Comparison of ENCODE assay signal across 1 cellular context in the genomic region with DNA sequence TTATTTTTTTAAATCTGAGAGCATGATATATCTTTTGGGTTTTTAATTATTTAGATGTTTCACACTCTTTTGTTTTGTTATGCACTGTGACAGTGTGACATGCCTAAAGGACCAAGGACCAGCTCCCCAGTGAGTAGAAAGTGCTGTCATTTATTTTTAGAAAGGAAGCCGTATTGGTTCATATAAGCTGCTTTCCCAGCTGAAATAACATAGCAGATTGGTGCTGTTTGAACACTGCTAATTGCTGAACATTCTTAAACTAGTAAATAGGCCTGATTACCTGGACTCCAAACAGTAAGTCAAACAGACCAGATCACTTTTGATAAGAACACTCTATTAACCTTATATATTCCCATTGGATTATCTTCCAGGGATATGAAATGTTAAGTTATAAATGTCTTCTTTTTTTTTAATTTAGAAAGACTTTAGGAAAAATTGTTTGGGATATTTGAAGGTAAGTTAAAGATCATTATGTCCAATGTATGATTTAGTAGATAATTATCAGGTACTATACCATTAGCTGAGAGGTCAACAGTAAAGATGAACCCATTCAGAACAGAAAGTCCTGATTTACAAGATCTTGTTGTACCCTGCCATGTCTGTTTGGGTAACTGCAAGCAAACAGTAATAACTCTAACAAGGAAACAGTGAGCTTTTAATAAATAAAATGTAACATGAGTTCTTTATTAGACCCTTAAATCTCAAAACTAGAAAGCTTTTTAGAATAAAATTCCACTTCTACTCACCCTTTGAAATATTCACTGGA.
A peak's percentile ranks its signal among the peaks of the same experiment; 100 is the strongest.
TF ChIP-seq lines count a peak whose summit lies in the region.

No MANE protein-coding gene starts in this region.

TF ChIP-seq in HepG2, 621 proteins besides CTCF, POLR2A, EP300 and RAD21 (continued from another document and continues in another):
- TF ChIP-seq, protein P1, sequence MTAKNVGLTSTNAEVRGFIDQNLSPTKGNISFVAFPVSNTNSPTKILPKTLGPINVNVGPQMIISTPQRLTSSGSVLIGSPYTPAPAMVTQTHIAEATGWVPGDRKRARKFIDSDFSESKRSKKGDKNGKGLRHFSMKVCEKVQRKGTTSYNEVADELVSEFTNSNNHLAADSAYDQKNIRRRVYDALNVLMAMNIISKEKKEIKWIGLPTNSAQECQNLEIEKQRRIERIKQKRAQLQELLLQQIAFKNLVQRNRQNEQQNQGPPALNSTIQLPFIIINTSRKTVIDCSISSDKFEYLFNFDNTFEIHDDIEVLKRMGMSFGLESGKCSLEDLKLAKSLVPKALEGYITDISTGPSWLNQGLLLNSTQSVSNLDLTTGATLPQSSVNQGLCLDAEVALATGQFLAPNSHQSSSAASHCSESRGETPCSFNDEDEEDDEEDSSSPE (CRISPR knock-in tag; IDR thresholded peaks at IDR 0.05) = no peak
- TF ChIP-seq ZNF777 (CRISPR knock-in tag; IDR thresholded peaks at IDR 0.05) (no peak), NRL (CRISPR knock-in tag; IDR thresholded peaks at IDR 0.05; ENCODE audit: borderline replicate concordance) (no peak), PITX1 (CRISPR knock-in tag; IDR thresholded peaks at IDR 0.05) (peak; percentile 34; the same call in 1 of the 2 replicates), MXI1 (IDR thresholded peaks at IDR 0.05; ENCODE audit: borderline replicate concordance, low read depth, low read length) (peak; percentile 6; the same call in 1 of the 3 replicates), NR2C2 (CRISPR knock-in tag; IDR thresholded peaks at IDR 0.05; ENCODE audit: borderline replicate concordance) (no peak), KAT8 (CRISPR knock-in tag; IDR thresholded peaks at IDR 0.05) (no peak), NR2F1 (CRISPR knock-in tag; IDR thresholded peaks at IDR 0.05) (no peak), ZFP36L2 (CRISPR knock-in tag; IDR thresholded peaks at IDR 0.05) (no peak), FOXP1 (IDR thresholded peaks at IDR 0.05) (no peak), FOXP1 (CRISPR knock-in tag; IDR thresholded peaks at IDR 0.05) (peak; percentile 54; the same call in 1 of the 2 replicates), ELF3 (CRISPR knock-in tag; IDR thresholded peaks at IDR 0.05) (0 out of 2 replicates have a peak, but pooled peaks have one; percentile 15), CENPX (CRISPR knock-in tag; IDR thresholded peaks at IDR 0.05) (no peak), HNF4A (CRISPR knock-in tag; IDR thresholded peaks at IDR 0.05) (0 out of 2 replicates have a peak, but pooled peaks have one; percentile 5), MEF2D (CRISPR knock-in tag; IDR thresholded peaks at IDR 0.05) (peak; percentile 54; the same call in 1 of the 2 replicates), KAT7 (CRISPR knock-in tag; IDR thresholded peaks at IDR 0.05; ENCODE audit: borderline replicate concordance) (no peak), FOXC1 (CRISPR knock-in tag; IDR thresholded peaks at IDR 0.05; ENCODE audit: borderline replicate concordance) (no peak), U2AF2 (IDR thresholded peaks at IDR 0.05; ENCODE audit: low read depth, low read length) (no peak), SAP130 (CRISPR knock-in tag; IDR thresholded peaks at IDR 0.05; ENCODE audit: low read depth) (peak; percentile 27; the same call in 1 of the 2 replicates), ELF4 (CRISPR knock-in tag; IDR thresholded peaks at IDR 0.05; ENCODE audit: borderline replicate concordance) (no peak), NFATC3 (CRISPR knock-in tag; IDR thresholded peaks at IDR 0.05) (no peak)
- TF ChIP-seq, protein P2, sequence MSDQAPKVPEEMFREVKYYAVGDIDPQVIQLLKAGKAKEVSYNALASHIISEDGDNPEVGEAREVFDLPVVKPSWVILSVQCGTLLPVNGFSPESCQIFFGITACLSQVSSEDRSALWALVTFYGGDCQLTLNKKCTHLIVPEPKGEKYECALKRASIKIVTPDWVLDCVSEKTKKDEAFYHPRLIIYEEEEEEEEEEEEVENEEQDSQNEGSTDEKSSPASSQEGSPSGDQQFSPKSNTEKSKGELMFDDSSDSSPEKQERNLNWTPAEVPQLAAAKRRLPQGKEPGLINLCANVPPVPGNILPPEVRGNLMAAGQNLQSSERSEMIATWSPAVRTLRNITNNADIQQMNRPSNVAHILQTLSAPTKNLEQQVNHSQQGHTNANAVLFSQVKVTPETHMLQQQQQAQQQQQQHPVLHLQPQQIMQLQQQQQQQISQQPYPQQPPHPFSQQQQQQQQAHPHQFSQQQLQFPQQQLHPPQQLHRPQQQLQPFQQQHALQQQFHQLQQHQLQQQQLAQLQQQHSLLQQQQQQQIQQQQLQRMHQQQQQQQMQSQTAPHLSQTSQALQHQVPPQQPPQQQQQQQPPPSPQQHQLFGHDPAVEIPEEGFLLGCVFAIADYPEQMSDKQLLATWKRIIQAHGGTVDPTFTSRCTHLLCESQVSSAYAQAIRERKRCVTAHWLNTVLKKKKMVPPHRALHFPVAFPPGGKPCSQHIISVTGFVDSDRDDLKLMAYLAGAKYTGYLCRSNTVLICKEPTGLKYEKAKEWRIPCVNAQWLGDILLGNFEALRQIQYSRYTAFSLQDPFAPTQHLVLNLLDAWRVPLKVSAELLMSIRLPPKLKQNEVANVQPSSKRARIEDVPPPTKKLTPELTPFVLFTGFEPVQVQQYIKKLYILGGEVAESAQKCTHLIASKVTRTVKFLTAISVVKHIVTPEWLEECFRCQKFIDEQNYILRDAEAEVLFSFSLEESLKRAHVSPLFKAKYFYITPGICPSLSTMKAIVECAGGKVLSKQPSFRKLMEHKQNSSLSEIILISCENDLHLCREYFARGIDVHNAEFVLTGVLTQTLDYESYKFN (CRISPR knock-in tag; conservative IDR thresholded peaks at IDR 0.05) = peak; percentile 46
- TF ChIP-seq, protein P3, sequence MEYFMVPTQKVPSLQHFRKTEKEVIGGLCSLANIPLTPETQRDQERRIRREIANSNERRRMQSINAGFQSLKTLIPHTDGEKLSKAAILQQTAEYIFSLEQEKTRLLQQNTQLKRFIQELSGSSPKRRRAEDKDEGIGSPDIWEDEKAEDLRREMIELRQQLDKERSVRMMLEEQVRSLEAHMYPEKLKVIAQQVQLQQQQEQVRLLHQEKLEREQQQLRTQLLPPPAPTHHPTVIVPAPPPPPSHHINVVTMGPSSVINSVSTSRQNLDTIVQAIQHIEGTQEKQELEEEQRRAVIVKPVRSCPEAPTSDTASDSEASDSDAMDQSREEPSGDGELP (IDR thresholded peaks at IDR 0.05; ENCODE audit: borderline replicate concordance, low read depth) = peak; percentile 74
- TF ChIP-seq, protein P4, sequence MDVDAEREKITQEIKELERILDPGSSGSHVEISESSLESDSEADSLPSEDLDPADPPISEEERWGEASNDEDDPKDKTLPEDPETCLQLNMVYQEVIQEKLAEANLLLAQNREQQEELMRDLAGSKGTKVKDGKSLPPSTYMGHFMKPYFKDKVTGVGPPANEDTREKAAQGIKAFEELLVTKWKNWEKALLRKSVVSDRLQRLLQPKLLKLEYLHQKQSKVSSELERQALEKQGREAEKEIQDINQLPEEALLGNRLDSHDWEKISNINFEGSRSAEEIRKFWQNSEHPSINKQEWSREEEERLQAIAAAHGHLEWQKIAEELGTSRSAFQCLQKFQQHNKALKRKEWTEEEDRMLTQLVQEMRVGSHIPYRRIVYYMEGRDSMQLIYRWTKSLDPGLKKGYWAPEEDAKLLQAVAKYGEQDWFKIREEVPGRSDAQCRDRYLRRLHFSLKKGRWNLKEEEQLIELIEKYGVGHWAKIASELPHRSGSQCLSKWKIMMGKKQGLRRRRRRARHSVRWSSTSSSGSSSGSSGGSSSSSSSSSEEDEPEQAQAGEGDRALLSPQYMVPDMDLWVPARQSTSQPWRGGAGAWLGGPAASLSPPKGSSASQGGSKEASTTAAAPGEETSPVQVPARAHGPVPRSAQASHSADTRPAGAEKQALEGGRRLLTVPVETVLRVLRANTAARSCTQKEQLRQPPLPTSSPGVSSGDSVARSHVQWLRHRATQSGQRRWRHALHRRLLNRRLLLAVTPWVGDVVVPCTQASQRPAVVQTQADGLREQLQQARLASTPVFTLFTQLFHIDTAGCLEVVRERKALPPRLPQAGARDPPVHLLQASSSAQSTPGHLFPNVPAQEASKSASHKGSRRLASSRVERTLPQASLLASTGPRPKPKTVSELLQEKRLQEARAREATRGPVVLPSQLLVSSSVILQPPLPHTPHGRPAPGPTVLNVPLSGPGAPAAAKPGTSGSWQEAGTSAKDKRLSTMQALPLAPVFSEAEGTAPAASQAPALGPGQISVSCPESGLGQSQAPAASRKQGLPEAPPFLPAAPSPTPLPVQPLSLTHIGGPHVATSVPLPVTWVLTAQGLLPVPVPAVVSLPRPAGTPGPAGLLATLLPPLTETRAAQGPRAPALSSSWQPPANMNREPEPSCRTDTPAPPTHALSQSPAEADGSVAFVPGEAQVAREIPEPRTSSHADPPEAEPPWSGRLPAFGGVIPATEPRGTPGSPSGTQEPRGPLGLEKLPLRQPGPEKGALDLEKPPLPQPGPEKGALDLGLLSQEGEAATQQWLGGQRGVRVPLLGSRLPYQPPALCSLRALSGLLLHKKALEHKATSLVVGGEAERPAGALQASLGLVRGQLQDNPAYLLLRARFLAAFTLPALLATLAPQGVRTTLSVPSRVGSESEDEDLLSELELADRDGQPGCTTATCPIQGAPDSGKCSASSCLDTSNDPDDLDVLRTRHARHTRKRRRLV (CRISPR knock-in tag; IDR thresholded peaks at IDR 0.05) = no peak
- TF ChIP-seq, protein P5, sequence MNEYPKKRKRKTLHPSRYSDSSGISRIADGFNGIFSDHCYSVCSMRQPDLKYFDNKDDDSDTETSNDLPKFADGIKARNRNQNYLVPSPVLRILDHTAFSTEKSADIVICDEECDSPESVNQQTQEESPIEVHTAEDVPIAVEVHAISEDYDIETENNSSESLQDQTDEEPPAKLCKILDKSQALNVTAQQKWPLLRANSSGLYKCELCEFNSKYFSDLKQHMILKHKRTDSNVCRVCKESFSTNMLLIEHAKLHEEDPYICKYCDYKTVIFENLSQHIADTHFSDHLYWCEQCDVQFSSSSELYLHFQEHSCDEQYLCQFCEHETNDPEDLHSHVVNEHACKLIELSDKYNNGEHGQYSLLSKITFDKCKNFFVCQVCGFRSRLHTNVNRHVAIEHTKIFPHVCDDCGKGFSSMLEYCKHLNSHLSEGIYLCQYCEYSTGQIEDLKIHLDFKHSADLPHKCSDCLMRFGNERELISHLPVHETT (CRISPR knock-in tag; conservative IDR thresholded peaks at IDR 0.05) = no peak
- TF ChIP-seq, protein P6, sequence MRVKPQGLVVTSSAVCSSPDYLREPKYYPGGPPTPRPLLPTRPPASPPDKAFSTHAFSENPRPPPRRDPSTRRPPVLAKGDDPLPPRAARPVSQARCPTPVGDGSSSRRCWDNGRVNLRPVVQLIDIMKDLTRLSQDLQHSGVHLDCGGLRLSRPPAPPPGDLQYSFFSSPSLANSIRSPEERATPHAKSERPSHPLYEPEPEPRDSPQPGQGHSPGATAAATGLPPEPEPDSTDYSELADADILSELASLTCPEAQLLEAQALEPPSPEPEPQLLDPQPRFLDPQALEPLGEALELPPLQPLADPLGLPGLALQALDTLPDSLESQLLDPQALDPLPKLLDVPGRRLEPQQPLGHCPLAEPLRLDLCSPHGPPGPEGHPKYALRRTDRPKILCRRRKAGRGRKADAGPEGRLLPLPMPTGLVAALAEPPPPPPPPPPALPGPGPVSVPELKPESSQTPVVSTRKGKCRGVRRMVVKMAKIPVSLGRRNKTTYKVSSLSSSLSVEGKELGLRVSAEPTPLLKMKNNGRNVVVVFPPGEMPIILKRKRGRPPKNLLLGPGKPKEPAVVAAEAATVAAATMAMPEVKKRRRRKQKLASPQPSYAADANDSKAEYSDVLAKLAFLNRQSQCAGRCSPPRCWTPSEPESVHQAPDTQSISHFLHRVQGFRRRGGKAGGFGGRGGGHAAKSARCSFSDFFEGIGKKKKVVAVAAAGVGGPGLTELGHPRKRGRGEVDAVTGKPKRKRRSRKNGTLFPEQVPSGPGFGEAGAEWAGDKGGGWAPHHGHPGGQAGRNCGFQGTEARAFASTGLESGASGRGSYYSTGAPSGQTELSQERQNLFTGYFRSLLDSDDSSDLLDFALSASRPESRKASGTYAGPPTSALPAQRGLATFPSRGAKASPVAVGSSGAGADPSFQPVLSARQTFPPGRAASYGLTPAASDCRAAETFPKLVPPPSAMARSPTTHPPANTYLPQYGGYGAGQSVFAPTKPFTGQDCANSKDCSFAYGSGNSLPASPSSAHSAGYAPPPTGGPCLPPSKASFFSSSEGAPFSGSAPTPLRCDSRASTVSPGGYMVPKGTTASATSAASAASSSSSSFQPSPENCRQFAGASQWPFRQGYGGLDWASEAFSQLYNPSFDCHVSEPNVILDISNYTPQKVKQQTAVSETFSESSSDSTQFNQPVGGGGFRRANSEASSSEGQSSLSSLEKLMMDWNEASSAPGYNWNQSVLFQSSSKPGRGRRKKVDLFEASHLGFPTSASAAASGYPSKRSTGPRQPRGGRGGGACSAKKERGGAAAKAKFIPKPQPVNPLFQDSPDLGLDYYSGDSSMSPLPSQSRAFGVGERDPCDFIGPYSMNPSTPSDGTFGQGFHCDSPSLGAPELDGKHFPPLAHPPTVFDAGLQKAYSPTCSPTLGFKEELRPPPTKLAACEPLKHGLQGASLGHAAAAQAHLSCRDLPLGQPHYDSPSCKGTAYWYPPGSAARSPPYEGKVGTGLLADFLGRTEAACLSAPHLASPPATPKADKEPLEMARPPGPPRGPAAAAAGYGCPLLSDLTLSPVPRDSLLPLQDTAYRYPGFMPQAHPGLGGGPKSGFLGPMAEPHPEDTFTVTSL (CRISPR knock-in tag; IDR thresholded peaks at IDR 0.05; ENCODE audit: borderline replicate concordance) = peak; percentile 12; the same call in 1 of the 2 replicates
- TF ChIP-seq, protein P7, sequence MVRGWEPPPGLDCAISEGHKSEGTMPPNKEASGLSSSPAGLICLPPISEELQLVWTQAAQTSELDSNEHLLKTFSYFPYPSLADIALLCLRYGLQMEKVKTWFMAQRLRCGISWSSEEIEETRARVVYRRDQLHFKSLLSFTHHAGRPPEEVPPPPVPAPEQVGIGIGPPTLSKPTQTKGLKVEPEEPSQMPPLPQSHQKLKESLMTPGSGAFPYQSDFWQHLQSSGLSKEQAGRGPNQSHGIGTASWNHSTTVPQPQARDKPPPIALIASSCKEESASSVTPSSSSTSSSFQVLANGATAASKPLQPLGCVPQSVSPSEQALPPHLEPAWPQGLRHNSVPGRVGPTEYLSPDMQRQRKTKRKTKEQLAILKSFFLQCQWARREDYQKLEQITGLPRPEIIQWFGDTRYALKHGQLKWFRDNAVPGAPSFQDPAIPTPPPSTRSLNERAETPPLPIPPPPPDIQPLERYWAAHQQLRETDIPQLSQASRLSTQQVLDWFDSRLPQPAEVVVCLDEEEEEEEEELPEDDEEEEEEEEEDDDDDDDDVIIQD (CRISPR knock-in tag; IDR thresholded peaks at IDR 0.05; ENCODE audit: low read depth) = no peak
